ENCODE assay signal across 1 cellular context in the genomic region with DNA sequence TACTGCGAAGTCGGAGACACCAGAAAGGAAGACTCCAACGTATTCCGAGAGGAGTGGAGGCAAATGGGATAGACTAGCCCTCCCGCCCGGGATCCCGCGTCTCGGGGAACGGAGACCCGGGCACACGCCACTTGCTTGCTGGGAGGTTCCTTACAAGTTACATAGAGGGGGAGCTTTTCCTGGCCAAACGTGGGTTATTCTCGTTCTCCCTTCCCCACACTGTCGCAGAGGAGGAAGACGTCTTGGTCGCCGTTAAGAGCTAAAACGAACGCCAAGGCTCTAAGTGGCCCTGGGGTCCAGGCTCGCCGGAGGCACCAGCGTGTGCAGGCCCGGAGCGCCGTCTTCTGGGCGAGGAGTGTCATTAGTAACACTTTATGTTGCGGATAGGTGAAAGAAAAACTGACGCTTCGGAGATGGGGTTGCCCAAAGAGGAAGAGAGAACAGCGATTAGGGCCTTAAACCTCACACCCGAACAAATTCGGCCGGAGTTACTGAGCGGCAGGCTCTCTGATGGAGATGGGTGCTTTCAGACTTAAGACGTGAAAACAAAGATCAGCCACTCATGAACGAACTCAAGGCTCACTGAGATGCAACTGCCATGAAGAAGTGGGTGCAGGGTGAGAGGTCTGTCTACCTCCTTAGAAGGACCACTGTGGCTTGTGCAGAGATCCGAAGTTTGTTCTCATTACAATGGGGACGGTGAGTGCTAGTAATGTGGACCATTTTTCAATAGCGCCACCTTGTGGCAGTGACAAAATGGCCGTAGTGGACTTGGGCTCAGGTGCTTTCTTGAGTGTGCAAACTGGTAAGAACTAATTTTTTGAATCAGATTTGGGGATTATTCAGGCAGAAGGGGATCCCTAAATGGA.
TF ChIP-seq lines count a peak whose summit lies in the region.

No MANE protein-coding gene starts in this region.

TF ChIP-seq in HepG2, 621 proteins besides CTCF, POLR2A, EP300 and RAD21 (continued from another document and continues in another):
- TF ChIP-seq, protein P1, sequence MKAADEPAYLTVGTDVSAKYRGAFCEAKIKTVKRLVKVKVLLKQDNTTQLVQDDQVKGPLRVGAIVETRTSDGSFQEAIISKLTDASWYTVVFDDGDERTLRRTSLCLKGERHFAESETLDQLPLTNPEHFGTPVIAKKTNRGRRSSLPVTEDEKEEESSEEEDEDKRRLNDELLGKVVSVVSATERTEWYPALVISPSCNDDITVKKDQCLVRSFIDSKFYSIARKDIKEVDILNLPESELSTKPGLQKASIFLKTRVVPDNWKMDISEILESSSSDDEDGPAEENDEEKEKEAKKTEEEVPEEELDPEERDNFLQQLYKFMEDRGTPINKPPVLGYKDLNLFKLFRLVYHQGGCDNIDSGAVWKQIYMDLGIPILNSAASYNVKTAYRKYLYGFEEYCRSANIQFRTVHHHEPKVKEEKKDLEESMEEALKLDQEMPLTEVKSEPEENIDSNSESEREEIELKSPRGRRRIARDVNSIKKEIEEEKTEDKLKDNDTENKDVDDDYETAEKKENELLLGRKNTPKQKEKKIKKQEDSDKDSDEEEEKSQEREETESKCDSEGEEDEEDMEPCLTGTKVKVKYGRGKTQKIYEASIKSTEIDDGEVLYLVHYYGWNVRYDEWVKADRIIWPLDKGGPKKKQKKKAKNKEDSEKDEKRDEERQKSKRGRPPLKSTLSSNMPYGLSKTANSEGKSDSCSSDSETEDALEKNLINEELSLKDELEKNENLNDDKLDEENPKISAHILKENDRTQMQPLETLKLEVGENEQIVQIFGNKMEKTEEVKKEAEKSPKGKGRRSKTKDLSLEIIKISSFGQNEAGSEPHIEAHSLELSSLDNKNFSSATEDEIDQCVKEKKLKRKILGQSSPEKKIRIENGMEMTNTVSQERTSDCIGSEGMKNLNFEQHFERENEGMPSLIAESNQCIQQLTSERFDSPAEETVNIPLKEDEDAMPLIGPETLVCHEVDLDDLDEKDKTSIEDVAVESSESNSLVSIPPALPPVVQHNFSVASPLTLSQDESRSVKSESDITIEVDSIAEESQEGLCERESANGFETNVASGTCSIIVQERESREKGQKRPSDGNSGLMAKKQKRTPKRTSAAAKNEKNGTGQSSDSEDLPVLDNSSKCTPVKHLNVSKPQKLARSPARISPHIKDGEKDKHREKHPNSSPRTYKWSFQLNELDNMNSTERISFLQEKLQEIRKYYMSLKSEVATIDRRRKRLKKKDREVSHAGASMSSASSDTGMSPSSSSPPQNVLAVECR (CRISPR knock-in tag; IDR thresholded peaks at IDR 0.05; ENCODE audit: borderline replicate concordance) = peak; percentile 59; the same call in 1 of the 2 replicates
- TF ChIP-seq, protein P2, sequence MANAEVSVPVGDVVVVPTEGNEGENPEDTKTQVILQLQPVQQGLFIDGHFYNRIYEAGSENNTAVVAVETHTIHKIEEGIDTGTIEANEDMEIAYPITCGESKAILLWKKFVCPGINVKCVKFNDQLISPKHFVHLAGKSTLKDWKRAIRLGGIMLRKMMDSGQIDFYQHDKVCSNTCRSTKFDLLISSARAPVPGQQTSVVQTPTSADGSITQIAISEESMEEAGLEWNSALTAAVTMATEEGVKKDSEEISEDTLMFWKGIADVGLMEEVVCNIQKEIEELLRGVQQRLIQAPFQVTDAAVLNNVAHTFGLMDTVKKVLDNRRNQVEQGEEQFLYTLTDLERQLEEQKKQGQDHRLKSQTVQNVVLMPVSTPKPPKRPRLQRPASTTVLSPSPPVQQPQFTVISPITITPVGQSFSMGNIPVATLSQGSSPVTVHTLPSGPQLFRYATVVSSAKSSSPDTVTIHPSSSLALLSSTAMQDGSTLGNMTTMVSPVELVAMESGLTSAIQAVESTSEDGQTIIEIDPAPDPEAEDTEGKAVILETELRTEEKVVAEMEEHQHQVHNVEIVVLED (CRISPR knock-in tag; IDR thresholded peaks at IDR 0.05; ENCODE audit: borderline replicate concordance) = peak; percentile 50; the same call in 1 of the 2 replicates
- TF ChIP-seq ZNF614 (CRISPR knock-in tag; IDR thresholded peaks at IDR 0.05; ENCODE audit: borderline replicate concordance) = peak; percentile 78; the same call in 1 of the 2 replicates
- TF ChIP-seq ZNF777 (CRISPR knock-in tag; IDR thresholded peaks at IDR 0.05) = peak; percentile 83
- TF ChIP-seq, protein P3, sequence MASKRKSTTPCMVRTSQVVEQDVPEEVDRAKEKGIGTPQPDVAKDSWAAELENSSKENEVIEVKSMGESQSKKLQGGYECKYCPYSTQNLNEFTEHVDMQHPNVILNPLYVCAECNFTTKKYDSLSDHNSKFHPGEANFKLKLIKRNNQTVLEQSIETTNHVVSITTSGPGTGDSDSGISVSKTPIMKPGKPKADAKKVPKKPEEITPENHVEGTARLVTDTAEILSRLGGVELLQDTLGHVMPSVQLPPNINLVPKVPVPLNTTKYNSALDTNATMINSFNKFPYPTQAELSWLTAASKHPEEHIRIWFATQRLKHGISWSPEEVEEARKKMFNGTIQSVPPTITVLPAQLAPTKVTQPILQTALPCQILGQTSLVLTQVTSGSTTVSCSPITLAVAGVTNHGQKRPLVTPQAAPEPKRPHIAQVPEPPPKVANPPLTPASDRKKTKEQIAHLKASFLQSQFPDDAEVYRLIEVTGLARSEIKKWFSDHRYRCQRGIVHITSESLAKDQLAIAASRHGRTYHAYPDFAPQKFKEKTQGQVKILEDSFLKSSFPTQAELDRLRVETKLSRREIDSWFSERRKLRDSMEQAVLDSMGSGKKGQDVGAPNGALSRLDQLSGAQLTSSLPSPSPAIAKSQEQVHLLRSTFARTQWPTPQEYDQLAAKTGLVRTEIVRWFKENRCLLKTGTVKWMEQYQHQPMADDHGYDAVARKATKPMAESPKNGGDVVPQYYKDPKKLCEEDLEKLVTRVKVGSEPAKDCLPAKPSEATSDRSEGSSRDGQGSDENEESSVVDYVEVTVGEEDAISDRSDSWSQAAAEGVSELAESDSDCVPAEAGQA (IDR thresholded peaks at IDR 0.05; ENCODE audit: low read depth) = no peak
- TF ChIP-seq, protein P3 (CRISPR knock-in tag; IDR thresholded peaks at IDR 0.05; ENCODE audit: borderline replicate concordance) = peak; percentile 60; the same call in 1 of the 2 replicates
- peak; percentile 18; the same call in 1 of the 2 replicates for TF ChIP-seq ZNF792 (CRISPR knock-in tag; IDR thresholded peaks at IDR 0.05)
- peak; percentile 55 for TF ChIP-seq PCBP2 (optimal IDR thresholded peaks at IDR 0.05; ENCODE audit: low read depth, low read length, poor library complexity, severe bottlenecking)
- TF ChIP-seq FOXJ3 (CRISPR knock-in tag; IDR thresholded peaks at IDR 0.05; ENCODE audit: borderline replicate concordance) = 0 out of 2 replicates have a peak, but pooled peaks have one; percentile 52
- peak; percentile 33 for TF ChIP-seq TEAD3 (CRISPR knock-in tag; optimal IDR thresholded peaks at IDR 0.05; ENCODE audit: borderline replicate concordance)
- TF ChIP-seq ZSCAN25 (CRISPR knock-in tag; IDR thresholded peaks at IDR 0.05) = no peak
- no peak for TF ChIP-seq ZMYM2 (CRISPR knock-in tag; IDR thresholded peaks at IDR 0.05)
- peak; percentile 74; the same call in 1 of the 2 replicates for TF ChIP-seq POGZ (CRISPR knock-in tag; IDR thresholded peaks at IDR 0.05)
- TF ChIP-seq ZNF773 (CRISPR knock-in tag; IDR thresholded peaks at IDR 0.05; ENCODE audit: borderline replicate concordance) = peak; percentile 38; the same call in 1 of the 2 replicates
- peak; percentile 69; the same call in 1 of the 2 replicates for TF ChIP-seq KDM3A (CRISPR knock-in tag; IDR thresholded peaks at IDR 0.05; ENCODE audit: low read depth)
- TF ChIP-seq, protein P4, sequence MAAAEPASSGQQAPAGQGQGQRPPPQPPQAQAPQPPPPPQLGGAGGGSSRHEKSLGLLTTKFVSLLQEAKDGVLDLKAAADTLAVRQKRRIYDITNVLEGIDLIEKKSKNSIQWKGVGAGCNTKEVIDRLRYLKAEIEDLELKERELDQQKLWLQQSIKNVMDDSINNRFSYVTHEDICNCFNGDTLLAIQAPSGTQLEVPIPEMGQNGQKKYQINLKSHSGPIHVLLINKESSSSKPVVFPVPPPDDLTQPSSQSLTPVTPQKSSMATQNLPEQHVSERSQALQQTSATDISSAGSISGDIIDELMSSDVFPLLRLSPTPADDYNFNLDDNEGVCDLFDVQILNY (CRISPR knock-in tag; conservative IDR thresholded peaks at IDR 0.05) = no peak
- TF ChIP-seq ARNTL (CRISPR knock-in tag; IDR thresholded peaks at IDR 0.05) = 0 out of 2 replicates have a peak, but pooled peaks have one; percentile 29
- peak; percentile 74; the same call in 1 of the 2 replicates for TF ChIP-seq ATF7-NPFF (CRISPR knock-in tag; IDR thresholded peaks at IDR 0.05; ENCODE audit: low read depth)
- TF ChIP-seq, protein P5, sequence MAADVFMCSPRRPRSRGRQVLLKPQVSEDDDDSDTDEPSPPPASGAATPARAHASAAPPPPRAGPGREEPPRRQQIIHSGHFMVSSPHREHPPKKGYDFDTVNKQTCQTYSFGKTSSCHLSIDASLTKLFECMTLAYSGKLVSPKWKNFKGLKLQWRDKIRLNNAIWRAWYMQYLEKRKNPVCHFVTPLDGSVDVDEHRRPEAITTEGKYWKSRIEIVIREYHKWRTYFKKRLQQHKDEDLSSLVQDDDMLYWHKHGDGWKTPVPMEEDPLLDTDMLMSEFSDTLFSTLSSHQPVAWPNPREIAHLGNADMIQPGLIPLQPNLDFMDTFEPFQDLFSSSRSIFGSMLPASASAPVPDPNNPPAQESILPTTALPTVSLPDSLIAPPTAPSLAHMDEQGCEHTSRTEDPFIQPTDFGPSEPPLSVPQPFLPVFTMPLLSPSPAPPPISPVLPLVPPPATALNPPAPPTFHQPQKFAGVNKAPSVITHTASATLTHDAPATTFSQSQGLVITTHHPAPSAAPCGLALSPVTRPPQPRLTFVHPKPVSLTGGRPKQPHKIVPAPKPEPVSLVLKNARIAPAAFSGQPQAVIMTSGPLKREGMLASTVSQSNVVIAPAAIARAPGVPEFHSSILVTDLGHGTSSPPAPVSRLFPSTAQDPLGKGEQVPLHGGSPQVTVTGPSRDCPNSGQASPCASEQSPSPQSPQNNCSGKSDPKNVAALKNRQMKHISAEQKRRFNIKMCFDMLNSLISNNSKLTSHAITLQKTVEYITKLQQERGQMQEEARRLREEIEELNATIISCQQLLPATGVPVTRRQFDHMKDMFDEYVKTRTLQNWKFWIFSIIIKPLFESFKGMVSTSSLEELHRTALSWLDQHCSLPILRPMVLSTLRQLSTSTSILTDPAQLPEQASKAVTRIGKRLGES (CRISPR knock-in tag; IDR thresholded peaks at IDR 0.05; ENCODE audit: borderline replicate concordance) = no peak
- TF ChIP-seq SMC3 (IDR thresholded peaks at IDR 0.05; ENCODE audit: low read length) = peak; percentile 95
- TF ChIP-seq ZNF674 (CRISPR knock-in tag; IDR thresholded peaks at IDR 0.05; ENCODE audit: low read depth) = no peak
- TF ChIP-seq, protein P6, sequence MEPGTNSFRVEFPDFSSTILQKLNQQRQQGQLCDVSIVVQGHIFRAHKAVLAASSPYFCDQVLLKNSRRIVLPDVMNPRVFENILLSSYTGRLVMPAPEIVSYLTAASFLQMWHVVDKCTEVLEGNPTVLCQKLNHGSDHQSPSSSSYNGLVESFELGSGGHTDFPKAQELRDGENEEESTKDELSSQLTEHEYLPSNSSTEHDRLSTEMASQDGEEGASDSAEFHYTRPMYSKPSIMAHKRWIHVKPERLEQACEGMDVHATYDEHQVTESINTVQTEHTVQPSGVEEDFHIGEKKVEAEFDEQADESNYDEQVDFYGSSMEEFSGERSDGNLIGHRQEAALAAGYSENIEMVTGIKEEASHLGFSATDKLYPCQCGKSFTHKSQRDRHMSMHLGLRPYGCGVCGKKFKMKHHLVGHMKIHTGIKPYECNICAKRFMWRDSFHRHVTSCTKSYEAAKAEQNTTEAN (CRISPR knock-in tag; conservative IDR thresholded peaks at IDR 0.05) = peak; percentile 28; the same call in 1 of the 2 replicates
- TF ChIP-seq RFXAP (CRISPR knock-in tag; IDR thresholded peaks at IDR 0.05; ENCODE audit: borderline replicate concordance) = no peak
- peak; percentile 93; the same call in 1 of the 2 replicates for TF ChIP-seq KDM5B (CRISPR knock-in tag; IDR thresholded peaks at IDR 0.05; ENCODE audit: borderline replicate concordance)
- peak; percentile 68 for TF ChIP-seq ZNF501 (CRISPR knock-in tag; IDR thresholded peaks at IDR 0.05)
- 0 out of 2 replicates have a peak, but pooled peaks have one; percentile 39 for TF ChIP-seq MED1 (CRISPR knock-in tag; IDR thresholded peaks at IDR 0.05)
- no peak for TF ChIP-seq ZNF75D (CRISPR knock-in tag; IDR thresholded peaks at IDR 0.05; ENCODE audit: borderline replicate concordance)
- TF ChIP-seq, protein P7, sequence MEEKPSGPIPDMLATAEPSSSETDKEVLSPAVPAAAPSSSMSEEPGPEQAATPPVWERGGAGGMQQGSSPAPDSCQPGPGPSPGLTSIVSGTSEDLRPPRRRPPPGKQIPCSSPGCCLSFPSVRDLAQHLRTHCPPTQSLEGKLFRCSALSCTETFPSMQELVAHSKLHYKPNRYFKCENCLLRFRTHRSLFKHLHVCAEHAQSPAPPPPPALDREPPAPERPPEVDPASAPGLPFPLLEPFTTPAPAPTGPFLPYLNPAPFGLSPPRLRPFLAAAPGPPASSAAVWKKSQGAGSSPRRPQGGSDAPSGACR (CRISPR knock-in tag; IDR thresholded peaks at IDR 0.05) = 0 out of 2 replicates have a peak, but pooled peaks have one; percentile 52
- TF ChIP-seq ZMYM4 (CRISPR knock-in tag; IDR thresholded peaks at IDR 0.05) = peak; percentile 70
- TF ChIP-seq ZNF292 (CRISPR knock-in tag; IDR thresholded peaks at IDR 0.05; ENCODE audit: borderline replicate concordance, low read depth) = 0 out of 2 replicates have a peak, but pooled peaks have one; percentile 13
- no peak for TF ChIP-seq FOXA1 (IDR thresholded peaks at IDR 0.05)
- TF ChIP-seq FOXA1 (CRISPR knock-in tag; IDR thresholded peaks at IDR 0.05) = no peak
- TF ChIP-seq ZNF331 (CRISPR knock-in tag; IDR thresholded peaks at IDR 0.05) = peak; percentile 62
- no peak for TF ChIP-seq ZNF562 (CRISPR knock-in tag; IDR thresholded peaks at IDR 0.05; ENCODE audit: borderline replicate concordance)
- TF ChIP-seq MBNL3 (CRISPR knock-in tag; conservative IDR thresholded peaks at IDR 0.05) = no peak
